19 cellular contexts compared by ENCODE assay signal in genomic region chr5:131994090-131994489, GRCh38. TPM values are rescaled to one million over a fixed set of nuclear protein-coding genes. Genes with fewer than 3 reads are reported as not detected.
A peak's percentile ranks its signal among the peaks of the same experiment; 100 is the strongest.
DNase-seq lines count a peak whose midpoint lies in the region; ATAC-seq, FAIRE-seq and TF ChIP-seq lines count a peak whose summit lies in the region.
"Had no signal": no experiment of that assay in that cellular context is flagged by ENCODE, and none has a peak within 500 bp of the region (broad histone marks: within the 10 kb centered on the region; RNA-seq: fewer than 3 reads in every experiment).

No MANE protein-coding gene starts in this region.

- peak overlapping the region; percentile 4 for H3K27ac Mint-ChIP-seq in activated naive CD8-positive, alpha-beta T cell treated with anti-CD3 and anti-CD28 coated beads, Interleukin-2, amount 10 ng/mL, durations not matched to agents 7 days and 5 days
- H3K27ac Mint-ChIP-seq in activated naive CD8-positive, alpha-beta T cell treated with anti-CD3 and anti-CD28 coated beads, Interleukin-2, amount 50 U/mL, for 24 hours, result no peak overlapping the region
- H3K27ac Mint-ChIP-seq: CD8-positive, alpha-beta T cell had no signal

- no peak overlapping the region for H3K4me3 Mint-ChIP-seq in activated naive CD8-positive, alpha-beta T cell treated with anti-CD3 and anti-CD28 coated beads, Interleukin-2, amount 10 ng/mL, durations not matched to agents 7 days and 5 days
- no peak overlapping the region for H3K4me3 Mint-ChIP-seq in activated naive CD8-positive, alpha-beta T cell treated with anti-CD3 and anti-CD28 coated beads, Interleukin-2, amount 50 U/mL, for 24 hours
- H3K4me3 Mint-ChIP-seq: CD8-positive, alpha-beta T cell had no signal

- CTCF ChIA-PET in K562 (lab: Yijun Ruan, JAX; ENCODE audit: low intra/inter-chr PET ratio), result interaction anchor here (0.6 kb wide), 1 partner anchor 534 kb away, joined by 3 read pairs; no protein-coding TSS in a partner anchor

- H3K27me3 ChIP-seq in K562 (ENCODE audit: control insufficient read depth in 2 of 2, insufficient read depth in 2 of 2, low read length in 2 of 2) (no peaks in the 10 kb centered on the region), lower lobe of right lung (ENCODE audit: low read depth) (no peaks in the 10 kb centered on the region), spleen (replicated peaks in 1 of 7) (no peaks in the 10 kb centered on the region)
- H3K27me3 ChIP-seq: BLaER1 treated with 17β-estradiol and CSF1 and Interleukin-3, amounts not matched to agents 10 nM and 100 nM had no signal

- no peak for TF ChIP-seq RAD21 in K562 (CRISPR knock-in tag; conservative IDR thresholded peaks at IDR 0.05 in 1 of 2, IDR thresholded peaks at IDR 0.05 in 1 of 2)

- POLR2A ChIA-PET in activated naive CD8-positive, alpha-beta T cell treated with anti-CD3 and anti-CD28 coated beads, Interleukin-2, amount 10 ng/mL, durations not matched to agents 7 days and 5 days (lab: Charles Lee), result no interaction called here
- POLR2A ChIA-PET in K562 (lab: Yijun Ruan, JAX), result interaction anchor here (0.6 to 1.1 kb wide), 3 partner anchors 250 to 730 kb away, joined by 3 to 4 read pairs (median 3); no protein-coding TSS in a partner anchor

- no peak for TF ChIP-seq CTCF in K562 (IDR thresholded peaks at IDR 0.05 in 2 of 3, conservative IDR thresholded peaks at IDR 0.05 in 1 of 3; ENCODE audit: insufficient read depth in 2 of 3, low read depth in 1 of 3, low read length in 3 of 3)
- TF ChIP-seq CTCF in lower lobe of right lung (IDR thresholded peaks at IDR 0.05), result no peak
- no peak for TF ChIP-seq CTCF in spleen (IDR thresholded peaks at IDR 0.05 in 8 of 11, conservative IDR thresholded peaks at IDR 0.05 in 3 of 11)

- no peaks in the 10 kb centered on the region for H3K9me3 Mint-ChIP-seq in activated naive CD8-positive, alpha-beta T cell treated with anti-CD3 and anti-CD28 coated beads, Interleukin-2, amount 10 ng/mL, durations not matched to agents 7 days and 5 days
- no peaks in the 10 kb centered on the region for H3K9me3 Mint-ChIP-seq in activated naive CD8-positive, alpha-beta T cell treated with anti-CD3 and anti-CD28 coated beads, Interleukin-2, amount 50 U/mL, for 24 hours
- H3K9me3 Mint-ChIP-seq: CD8-positive, alpha-beta T cell had no signal

- H2AFZ ChIP-seq in K562 (ENCODE audit: low read depth, low read length), result peak overlapping the region; percentile 34; the same call in 1 of the 2 replicates

- H3K79me2 ChIP-seq in K562 (ENCODE audit: control insufficient read depth, insufficient read depth, low read length), result no peaks in the 10 kb centered on the region

- no TSS peak for BruUV-seq in K562 (replicated peaks; lab: Mats Ljungman, UMichigan)

- TF ChIP-seq POLR2A in K562 (conservative IDR thresholded peaks at IDR 0.05) (no peak), spleen (IDR thresholded peaks at IDR 0.05) (no peak)

- no peak for FAIRE-seq in K562 (lab: Jason Lieb, UNC)

- WGBS in K562 (ENCODE audit: insufficient coverage, low coverage, missing lambda C conversion rate), result 34% methylated on average over 6 of the region's 7 CpGs
- WGBS in spleen, 5 donors, result 69 to 92% (median 82%) methylated on average over 6 to 7 of the region's 7 CpGs

- in situ Hi-C loops in K562 (cut with MboI), result no loop called here

- no peaks in the 10 kb centered on the region for H3K36me3 Mint-ChIP-seq in activated naive CD8-positive, alpha-beta T cell treated with anti-CD3 and anti-CD28 coated beads, Interleukin-2, amount 10 ng/mL, durations not matched to agents 7 days and 5 days
- H3K36me3 Mint-ChIP-seq in activated naive CD8-positive, alpha-beta T cell treated with anti-CD3 and anti-CD28 coated beads, Interleukin-2, amount 50 U/mL, for 24 hours (ENCODE audit: low read depth), result no peaks in the 10 kb centered on the region
- H3K36me3 Mint-ChIP-seq: CD8-positive, alpha-beta T cell had no signal

- no peaks in the 10 kb centered on the region for H3K9me3 ChIP-seq in K562 (replicated peaks; ENCODE audit: control insufficient read depth, insufficient read depth, low read depth, low read length)
- no peaks in the 10 kb centered on the region for H3K9me3 ChIP-seq in lower lobe of right lung
- H3K9me3 ChIP-seq in spleen, result no peaks in the 10 kb centered on the region
- H3K9me3 ChIP-seq: BLaER1 treated with 17β-estradiol and CSF1 and Interleukin-3, amounts not matched to agents 10 nM and 100 nM; HAP-1 had no signal

- H4K20me1 ChIP-seq in K562 (replicated peaks; ENCODE audit: control insufficient read depth, insufficient read depth, low read length), result peaks cover 5% of the 10 kb centered on the region; the same call in 1 of the 2 replicates
- H4K20me1 ChIP-seq: BLaER1 treated with 17β-estradiol and CSF1 and Interleukin-3, amounts not matched to agents 10 nM and 100 nM had no signal

- peak overlapping the region; percentile 65; the same call in 1 of the 2 replicates for H3K4me2 ChIP-seq in K562 (ENCODE audit: insufficient read depth, low read length)

- peak overlapping the region in 1 of 2 experiments; percentile 66; a peak in 2 of 4 replicates for H3K9ac ChIP-seq in K562 (ENCODE audit: insufficient read depth in 1 of 2, low read depth in 2 of 2, low read length in 2 of 2)
- H3K9ac ChIP-seq: BLaER1 treated with 17β-estradiol and CSF1 and Interleukin-3, amounts not matched to agents 10 nM and 100 nM had no signal

- H3K4me1 Mint-ChIP-seq in activated naive CD8-positive, alpha-beta T cell treated with anti-CD3 and anti-CD28 coated beads, Interleukin-2, amount 10 ng/mL, durations not matched to agents 7 days and 5 days, result peaks cover 15% of the 10 kb centered on the region
- peaks cover 10% of the 10 kb centered on the region for H3K4me1 Mint-ChIP-seq in activated naive CD8-positive, alpha-beta T cell treated with anti-CD3 and anti-CD28 coated beads, Interleukin-2, amount 50 U/mL, for 24 hours

- H3K27me3 Mint-ChIP-seq in activated naive CD8-positive, alpha-beta T cell treated with anti-CD3 and anti-CD28 coated beads, Interleukin-2, amount 10 ng/mL, durations not matched to agents 7 days and 5 days, result peaks cover 3% of the 10 kb centered on the region
- H3K27me3 Mint-ChIP-seq in activated naive CD8-positive, alpha-beta T cell treated with anti-CD3 and anti-CD28 coated beads, Interleukin-2, amount 50 U/mL, for 24 hours, result no peaks in the 10 kb centered on the region

- intact Hi-C loops in K562 (cut with micrococcal nuclease), result no loop called here
- intact Hi-C loops in lower lobe of right lung (cut with DNase I), result no loop called here
- intact Hi-C loops in spleen (cut with DNase I; ENCODE audit: low total_unique reads), result no loop called here

- H3K36me3 ChIP-seq in K562 (ENCODE audit: control insufficient read depth, insufficient read depth, low read length) (no peaks in the 10 kb centered on the region), lower lobe of right lung (no peaks in the 10 kb centered on the region), spleen (no peaks in the 10 kb centered on the region)
- H3K36me3 ChIP-seq: BLaER1 treated with 17β-estradiol and CSF1 and Interleukin-3, amounts not matched to agents 10 nM and 100 nM; HAP-1 had no signal

- no peak for TF ChIP-seq EP300 in K562 (IDR thresholded peaks at IDR 0.05; ENCODE audit: low read length)

- peaks cover 10% of the 10 kb centered on the region for H3K9me1 ChIP-seq in K562 (ENCODE audit: control insufficient read depth, insufficient read depth, low read length)

- peak overlapping the region; percentile 25; the same call in 1 of the 3 replicates for H3K27ac ChIP-seq in K562 (ENCODE audit: extremely low read depth, low read depth, low read length)
- H3K27ac ChIP-seq in lower lobe of right lung, result no peak overlapping the region
- H3K27ac ChIP-seq in spleen, result no peak overlapping the region
- H3K27ac ChIP-seq: BLaER1 treated with 17β-estradiol and CSF1 and Interleukin-3, amounts not matched to agents 10 nM and 100 nM had no signal

- no peak for DNase-seq in activated naive CD8-positive, alpha-beta T cell treated with anti-CD3 and anti-CD28 coated beads, Interleukin-2, amount 10 ng/mL, durations not matched to agents 7 days and 5 days
- DNase-seq in activated naive CD8-positive, alpha-beta T cell treated with anti-CD3 and anti-CD28 coated beads, Interleukin-2, amount 50 U/mL, for 24 hours, result no peak
- peak in 2 of 4 experiments; percentile 27 to 51 for DNase-seq in K562 (ENCODE audit: extremely low read depth in 1 of 4, low spot score in 3 of 4)
- peak; percentile 10 for DNase-seq in lower lobe of right lung
- peak; percentile 41 for DNase-seq in spleen
- no peak for DNase-seq in NCI-H2081 treated with DMSO at 0.1 percent for 48 hours (lab: John Stamatoyannopoulos, UW)
- DNase-seq: 8988T; Calu3; CD8-positive, alpha-beta T cell; DMS79 treated with DMSO at 0.1 percent for 48 hours; GF-D8 had no signal

- H3K4me3 ChIP-seq in K562, result no peak overlapping the region
- no peak overlapping the region for H3K4me3 ChIP-seq in lower lobe of right lung
- H3K4me3 ChIP-seq in spleen, result no peak overlapping the region
- H3K4me3 ChIP-seq: BLaER1 treated with 17β-estradiol and CSF1 and Interleukin-3, amounts not matched to agents 10 nM and 100 nM; HAP-1 had no signal

- peaks cover 54 to 55% of the 10 kb centered on the region in 2 experiments for H3K4me1 ChIP-seq in K562 (replicated peaks in 1 of 2; ENCODE audit: control insufficient read depth in 2 of 2, insufficient read depth in 2 of 2, low read length in 2 of 2)
- peaks cover 10% of the 10 kb centered on the region for H3K4me1 ChIP-seq in lower lobe of right lung
- no peaks in the 10 kb centered on the region for H3K4me1 ChIP-seq in spleen
- H3K4me1 ChIP-seq: HAP-1 had no signal

- ATAC-seq in activated naive CD8-positive, alpha-beta T cell treated with anti-CD3 and anti-CD28 coated beads, Interleukin-2, amount 10 ng/mL, durations not matched to agents 7 days and 5 days (ENCODE audit: low read depth), result no peak
- no peak for ATAC-seq in activated naive CD8-positive, alpha-beta T cell treated with anti-CD3 and anti-CD28 coated beads, Interleukin-2, amount 50 U/mL, for 24 hours
- ATAC-seq in K562 (peak; percentile 2), lower lobe of right lung (no peak), GM19467 (IDR thresholded peaks at IDR 0.05; ENCODE audit: unreplicated experiment) (no peak), HG03354 (IDR thresholded peaks at IDR 0.05; ENCODE audit: poor library complexity, severe bottlenecking, unreplicated experiment) (no peak)
- ATAC-seq: CD8-positive, alpha-beta T cell had no signal

RNA-seq across cellular contexts. Expression of gene ACSL6, which starts 17.4 kb away (rescaled TPM):
- 10 to 100 TPM; 31.5 to 34.6 TPM for total RNA-seq in activated naive CD8-positive, alpha-beta T cell treated with anti-CD3 and anti-CD28 coated beads, Interleukin-2, amount 10 ng/mL, durations not matched to agents 7 days and 5 days
- total RNA-seq in K562 (2011; cell fraction: chromatin; rRNA removed; ENCODE audit: low replicate concordance), result 3.9 and 10.0 TPM in 2 replicates
- total RNA-seq in K562 (2011; cell fraction: nucleolus; rRNA removed), result 3.8 and 4.5 TPM in 2 replicates
- total RNA-seq in K562 (2011; cell fraction: nucleoplasm; rRNA removed), result 5.1 and 6.0 TPM in 2 replicates
- total RNA-seq in K562 (2014; rRNA removed), result 0.50 and 0.73 TPM in 2 replicates
- total RNA-seq in K562 (2014; rRNA removed; fragmentation: Illumina TruSeq; extraction: Trizol), result 0.62 and 1.0 TPM in 2 replicates
- total RNA-seq in K562 (2015; rRNA removed; fragmentation: Illumina TruSeq; extraction: Trizol), result 0.60 and 0.69 TPM in 2 replicates
- total RNA-seq in K562 (2021), result 1.5 and 1.6 TPM in 2 replicates
- 1.0 and 1.2 TPM in 2 replicates for polyA plus RNA-seq in K562 (2011; rRNA removed)
- polyA plus RNA-seq in K562 (2011; cell fraction: cytosol; rRNA removed), result 0.47 and 0.69 TPM in 2 replicates
- polyA plus RNA-seq in K562 (2011; cell fraction: nucleus; rRNA removed), result 4.9 and 7.1 TPM in 2 replicates
- polyA plus RNA-seq in K562 (2012), result 0.65 and 1.1 TPM in 2 replicates
- polyA plus RNA-seq in K562 (2014; fragmentation: Illumina TruSeq; extraction: Trizol), result 0.82 and 1.00 TPM in 2 replicates
- under 1 TPM; 0.62 to 0.75 TPM for polyA plus RNA-seq in K562 (2014; fragmentation: Nextera tagmentation; extraction: Ambion mirVana)
- 0.62 and 0.69 TPM in 2 replicates for polyA plus RNA-seq in K562 (2014; rRNA removed)
- polyA minus RNA-seq in K562 (2011; rRNA and poly(A)+ RNA removed), result 0.45 and 0.95 TPM in 2 replicates
- 0.95 TPM in 1 of 2 replicates, not detected in the other for polyA minus RNA-seq in K562 (2011; cell fraction: cytosol; rRNA and poly(A)+ RNA removed)
- 1.9 and 2.3 TPM in 2 replicates for polyA minus RNA-seq in K562 (2011; cell fraction: nucleus; rRNA and poly(A)+ RNA removed)
- total RNA-seq in lower lobe of right lung, result 0.59 TPM
- 10 to 100 TPM in 1 of 7 donors, 1 to 10 TPM in 6; 3.1 to 18.4 (median 4.6) TPM for total RNA-seq in spleen
- 1 to 10 TPM in 2 of 3 donors, under 1 TPM in 1; 0.76 to 1.3 (median 1.3) TPM for polyA plus RNA-seq in spleen
- total RNA-seq: A673, HT-29 had no signal
- polyA plus RNA-seq: AG04450 had no signal

RNA-seq across cellular contexts. Expression of gene MEIKIN, which starts 48.6 kb away (rescaled TPM):
- total RNA-seq in activated naive CD8-positive, alpha-beta T cell treated with anti-CD3 and anti-CD28 coated beads, Interleukin-2, amount 10 ng/mL, durations not matched to agents 7 days and 5 days, result 1 to 10 TPM in 1 of 2 experiments, under 1 TPM in 1; 0.55 to 1.2 TPM
- total RNA-seq in K562 (2011; cell fraction: chromatin; rRNA removed; ENCODE audit: low replicate concordance), result not detected in 2 replicates
- total RNA-seq in K562 (2011; cell fraction: nucleolus; rRNA removed), result not detected in 2 replicates
- not detected in 2 replicates for total RNA-seq in K562 (2011; cell fraction: nucleoplasm; rRNA removed)
- total RNA-seq in K562 (2014; rRNA removed) (0.18 TPM in 1 of 2 replicates, not detected in the other), K562 (2014; rRNA removed; fragmentation: Illumina TruSeq; extraction: Trizol) (not detected in 2 replicates), K562 (2015; rRNA removed; fragmentation: Illumina TruSeq; extraction: Trizol) (not detected in 2 replicates), K562 (2021) (not detected in 2 replicates), lower lobe of right lung (not detected), spleen (not detected)
- polyA plus RNA-seq in K562 (2011; rRNA removed) (not detected in 2 replicates), K562 (2014; fragmentation: Illumina TruSeq; extraction: Trizol) (not detected in 2 replicates), K562 (2014; fragmentation: Nextera tagmentation; extraction: Ambion mirVana) (not detected), K562 (2014; rRNA removed) (not detected in 2 replicates), spleen (under 1 TPM in 1 of 3 donors, not detected in 2; 0.24 TPM)
- polyA plus RNA-seq in K562 (2011; cell fraction: cytosol; rRNA removed), result not detected in 2 replicates
- polyA plus RNA-seq in K562 (2011; cell fraction: nucleus; rRNA removed), result not detected in 2 replicates
- not detected in 2 replicates for polyA plus RNA-seq in K562 (2012)
- polyA minus RNA-seq in K562 (2011; rRNA and poly(A)+ RNA removed), result not detected in 2 replicates
- polyA minus RNA-seq in K562 (2011; cell fraction: cytosol; rRNA and poly(A)+ RNA removed), result not detected in 2 replicates
- not detected in 2 replicates for polyA minus RNA-seq in K562 (2011; cell fraction: nucleus; rRNA and poly(A)+ RNA removed)
- total RNA-seq: A673; Calu3; CD8-positive, alpha-beta T cell; H4; HT-29 had no signal
- polyA plus RNA-seq: AG04450 had no signal

Comparison
In these comparisons a context has a peak if more than half of its experiments do, and no peak if none do; other contexts are left out.
1. DNase-seq: peak in lower lobe of right lung (single experiment) and spleen (single experiment); none in activated naive CD8-positive, alpha-beta T cell treated with anti-CD3 and anti-CD28 coated beads, Interleukin-2, amount 10 ng/mL, durations not matched to agents 7 days and 5 days (single experiment), activated naive CD8-positive, alpha-beta T cell treated with anti-CD3 and anti-CD28 coated beads, Interleukin-2, amount 50 U/mL, for 24 hours (single experiment) and NCI-H2081 treated with DMSO at 0.1 percent for 48 hours (single experiment).